Comparison of ENCODE assay signal across 27 cellular contexts in the genomic region with DNA sequence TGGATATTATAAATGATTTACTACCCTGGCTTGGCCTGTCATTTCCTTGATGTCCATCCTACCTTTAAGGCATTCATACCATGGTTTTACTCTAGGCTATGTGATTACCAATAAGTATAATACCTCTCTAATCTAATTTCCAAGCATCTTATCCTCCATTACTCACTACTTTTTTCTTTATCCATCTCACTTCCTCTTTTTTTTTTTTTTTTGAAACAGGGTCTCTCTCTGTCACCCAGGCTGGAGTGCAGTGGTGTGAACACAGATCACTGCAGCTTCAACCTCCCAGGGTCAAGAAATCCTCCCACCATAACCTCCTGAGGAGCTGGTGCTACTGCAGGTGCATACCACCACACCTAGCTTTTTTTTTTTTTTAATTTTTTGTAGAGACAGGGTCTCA. TPM values are rescaled to one million over a fixed set of nuclear protein-coding genes. Genes with fewer than 3 reads are reported as not detected.
DNase-seq lines count a peak whose midpoint lies in the region; ATAC-seq, FAIRE-seq and TF ChIP-seq lines count a peak whose summit lies in the region.
"Had no signal": no experiment of that assay in that cellular context is flagged by ENCODE, and none has a peak within 500 bp of the region (broad histone marks: within the 10 kb centered on the region; RNA-seq: fewer than 3 reads in every experiment).

No MANE protein-coding gene starts in this region.

- H3K36me3 ChIP-seq in Caco-2 (ENCODE audit: control insufficient read depth, insufficient read depth, low read length) = no peaks in the 10 kb centered on the region

- H3K27me3 Mint-ChIP-seq in activated CD4-positive, alpha-beta T cell treated with anti-CD3 and anti-CD28 coated beads for 36 hours = no peaks in the 10 kb centered on the region
- H3K27me3 Mint-ChIP-seq in Caco-2 (ENCODE audit: insufficient read depth, unreplicated experiment) (no peaks in the 10 kb centered on the region), activated B cell treated with CpG ODN at 0.5 μM for 24 hours (no peaks in the 10 kb centered on the region)
- no peaks in the 10 kb centered on the region for H3K27me3 Mint-ChIP-seq in natural killer cell treated with Interleukin-12 subunit alpha and Interleukin-12 subunit beta and Interleukin-15 and Interleukin-18, amount 100 ng/mL, for 72 hours
- H3K27me3 Mint-ChIP-seq: activated naive CD8-positive, alpha-beta T cell treated with anti-CD3 and anti-CD28 coated beads, Interleukin-2, amount 10 ng/mL, durations not matched to agents 7 days and 5 days had no signal

- H3K27me3 ChIP-seq in Caco-2 (replicated peaks; ENCODE audit: control insufficient read depth, insufficient read depth, low read length) = no peaks in the 10 kb centered on the region
- H3K27me3 ChIP-seq: ascending aorta, SJCRH30, suprapubic skin, upper lobe of left lung had no signal

- H3K4me3 Mint-ChIP-seq in activated CD4-positive, alpha-beta T cell treated with anti-CD3 and anti-CD28 coated beads for 36 hours = no peak overlapping the region
- peak overlapping the region; percentile 29 for H3K4me3 Mint-ChIP-seq in Caco-2 (ENCODE audit: unreplicated experiment)
- H3K4me3 Mint-ChIP-seq in activated B cell treated with CpG ODN at 0.5 μM for 24 hours = no peak overlapping the region
- peak overlapping the region; percentile 23 for H3K4me3 Mint-ChIP-seq in natural killer cell treated with Interleukin-12 subunit alpha and Interleukin-12 subunit beta and Interleukin-15 and Interleukin-18, amount 100 ng/mL, for 72 hours
- H3K4me3 Mint-ChIP-seq: activated naive CD8-positive, alpha-beta T cell treated with anti-CD3 and anti-CD28 coated beads, Interleukin-2, amount 10 ng/mL, durations not matched to agents 7 days and 5 days had no signal

- TF ChIP-seq CTCF in Caco-2 (IDR thresholded peaks at IDR 0.05; ENCODE audit: insufficient read depth in 1 of 2, low read depth in 1 of 2, low read length in 1 of 2, severe bottlenecking in 1 of 2, unreplicated experiment in 1 of 2) = no peak
- no peak for TF ChIP-seq CTCF in activated B cell treated with CpG ODN at 0.5 μM for 24 hours (IDR thresholded peaks at IDR 0.05)

- DNase-seq in activated CD4-positive, alpha-beta T cell treated with anti-CD3 and anti-CD28 coated beads for 36 hours = no peak
- no peak for DNase-seq in activated CD4-positive, alpha-beta T cell treated with anti-CD3 and anti-CD28 coated beads, Interleukin-2, amount 50 U/mL, for 48 hours
- no peak for DNase-seq in Caco-2
- no peak for DNase-seq in activated B cell treated with CpG ODN at 0.5 μM for 24 hours
- no peak for DNase-seq in natural killer cell treated with Interleukin-12 subunit alpha and Interleukin-12 subunit beta and Interleukin-15 and Interleukin-18, amount 100 ng/mL, for 72 hours (ENCODE audit: low spot score)
- DNase-seq in GF-D8 (lab: John Stamatoyannopoulos, UW) = no peak
- DNase-seq in RCC 7860 (ENCODE audit: low spot score) = no peak
- DNase-seq in CD1c-positive myeloid dendritic cell (ENCODE audit: extremely low spot score) = no peak
- DNase-seq: activated CD4-positive, alpha-beta T cell treated with anti-CD3 and anti-CD28 coated beads, Interleukin-2, amount 50 U/mL, for 1 hour; activated CD8-positive, alpha-beta memory T cell treated with anti-CD3 and anti-CD28 coated beads, Interleukin-2, amount 50 U/mL, for 4 hours; activated naive CD8-positive, alpha-beta T cell treated with anti-CD3 and anti-CD28 coated beads, Interleukin-2, amount 10 ng/mL, durations not matched to agents 7 days and 5 days; effector CD4-positive, alpha-beta T cell; HCEC 1CT; hypothalamus; left cardiac atrium; mucosa of descending colon; NCI-H1048; NCI-H2107; NCI-H748 treated with DMSO at 0.1 percent for 48 hours; RPMI8226; SJCRH30; stimulated activated CD4-positive, alpha-beta T cell treated with anti-CD3 and anti-CD28 coated beads, Interleukin-4, amount 100 ng/mL, for 24 hours; upper lobe of left lung had no signal

- no peaks in the 10 kb centered on the region for H3K9me3 Mint-ChIP-seq in activated CD4-positive, alpha-beta T cell treated with anti-CD3 and anti-CD28 coated beads for 36 hours (ENCODE audit: low read depth)
- H3K9me3 Mint-ChIP-seq in Caco-2 (ENCODE audit: unreplicated experiment) = no peaks in the 10 kb centered on the region
- H3K9me3 Mint-ChIP-seq in activated B cell treated with CpG ODN at 0.5 μM for 24 hours = no peaks in the 10 kb centered on the region
- no peaks in the 10 kb centered on the region for H3K9me3 Mint-ChIP-seq in natural killer cell treated with Interleukin-12 subunit alpha and Interleukin-12 subunit beta and Interleukin-15 and Interleukin-18, amount 100 ng/mL, for 72 hours
- H3K9me3 Mint-ChIP-seq: activated naive CD8-positive, alpha-beta T cell treated with anti-CD3 and anti-CD28 coated beads, Interleukin-2, amount 10 ng/mL, durations not matched to agents 7 days and 5 days had no signal

- H3K27ac Mint-ChIP-seq in activated CD4-positive, alpha-beta T cell treated with anti-CD3 and anti-CD28 coated beads for 36 hours = peak overlapping the region; percentile 48
- H3K27ac Mint-ChIP-seq in Caco-2 (ENCODE audit: unreplicated experiment) = peak overlapping the region; percentile 63
- H3K27ac Mint-ChIP-seq in activated B cell treated with CpG ODN at 0.5 μM for 24 hours = peak overlapping the region; percentile 43
- peak overlapping the region; percentile 53 to 61 for H3K27ac Mint-ChIP-seq in natural killer cell treated with Interleukin-12 subunit alpha and Interleukin-12 subunit beta and Interleukin-15 and Interleukin-18, amount 100 ng/mL, for 72 hours
- H3K27ac Mint-ChIP-seq: activated naive CD8-positive, alpha-beta T cell treated with anti-CD3 and anti-CD28 coated beads, Interleukin-2, amount 10 ng/mL, durations not matched to agents 7 days and 5 days had no signal

- H3K36me3 Mint-ChIP-seq in activated CD4-positive, alpha-beta T cell treated with anti-CD3 and anti-CD28 coated beads for 36 hours (ENCODE audit: low read depth) = peaks cover 60% of the 10 kb centered on the region
- H3K36me3 Mint-ChIP-seq in Caco-2 (ENCODE audit: insufficient read depth, unreplicated experiment) (peaks cover 41% of the 10 kb centered on the region), activated B cell treated with CpG ODN at 0.5 μM for 24 hours (ENCODE audit: low read depth) (peaks cover 77% of the 10 kb centered on the region)
- H3K36me3 Mint-ChIP-seq in natural killer cell treated with Interleukin-12 subunit alpha and Interleukin-12 subunit beta and Interleukin-15 and Interleukin-18, amount 100 ng/mL, for 72 hours = peaks cover 40% of the 10 kb centered on the region

- POLR2A ChIA-PET in activated CD4-positive, alpha-beta T cell treated with anti-CD3 and anti-CD28 coated beads for 36 hours (lab: Charles Lee) = no interaction called here
- POLR2A ChIA-PET in Caco-2 (lab: Charles Lee) = no interaction called here
- POLR2A ChIA-PET in activated B cell treated with CpG ODN at 0.5 μM for 24 hours (lab: Charles Lee) = interaction anchor here (0.5 to 1.5 kb wide), 3 partner anchors 10 to 192 kb away, joined by 5 to 8 read pairs (median 7); no protein-coding TSS in a partner anchor

- ATAC-seq in activated CD4-positive, alpha-beta T cell treated with anti-CD3 and anti-CD28 coated beads for 36 hours = no peak
- ATAC-seq in activated B cell treated with CpG ODN at 0.5 μM for 24 hours (ENCODE audit: low read depth) = peak; percentile 45
- ATAC-seq in natural killer cell treated with Interleukin-12 subunit alpha and Interleukin-12 subunit beta and Interleukin-15 and Interleukin-18, amount 100 ng/mL, for 72 hours = no peak
- ATAC-seq: left cardiac atrium, mucosa of descending colon had no signal

- no peak for FAIRE-seq in RCC 7860 (lab: Jason Lieb, UNC)
- FAIRE-seq: A204.1, colon had no signal

- BruUV-seq in Caco-2 (replicated peaks; lab: Mats Ljungman, UMichigan) = no TSS peak

- intact Hi-C loops in activated CD4-positive, alpha-beta T cell treated with anti-CD3 and anti-CD28 coated beads for 36 hours (cut with DNase I, micrococcal nuclease) = no loop called here
- intact Hi-C loops in Caco-2 (cut with micrococcal nuclease; ENCODE audit: unreplicated experiment) = no loop called here
- intact Hi-C loops in activated B cell treated with CpG ODN at 0.5 μM for 24 hours (cut with micrococcal nuclease) = loop anchor here (5.0 kb wide), 1 partner anchor 132 kb away; no protein-coding TSS in a partner anchor

- H3K4me1 Mint-ChIP-seq in activated CD4-positive, alpha-beta T cell treated with anti-CD3 and anti-CD28 coated beads for 36 hours = peaks cover 52% of the 10 kb centered on the region
- H3K4me1 Mint-ChIP-seq in Caco-2 (ENCODE audit: low read depth, unreplicated experiment) (peaks cover 17% of the 10 kb centered on the region), activated B cell treated with CpG ODN at 0.5 μM for 24 hours (peaks cover 35% of the 10 kb centered on the region)
- peaks cover 36 to 50% of the 10 kb centered on the region in 2 donors for H3K4me1 Mint-ChIP-seq in natural killer cell treated with Interleukin-12 subunit alpha and Interleukin-12 subunit beta and Interleukin-15 and Interleukin-18, amount 100 ng/mL, for 72 hours (ENCODE audit: low read depth in 2 of 2)

- no peak overlapping the region for H3K4me3 ChIP-seq in Caco-2 (ENCODE audit: low read depth, low read length)
- H3K4me3 ChIP-seq: ascending aorta, mucosa of descending colon, SJCRH30, suprapubic skin, upper lobe of left lung had no signal

- peaks cover 16% of the 10 kb centered on the region; the same call in 1 of the 2 replicates for H3K4me1 ChIP-seq in Caco-2
- H3K4me1 ChIP-seq: SJCRH30, suprapubic skin, upper lobe of left lung had no signal

- CTCF ChIA-PET in activated CD4-positive, alpha-beta T cell treated with anti-CD3 and anti-CD28 coated beads for 36 hours (lab: Charles Lee) = interaction anchor here (1.1 to 6.3 kb wide), 3 partner anchors 14 to 191 kb away, joined by 3 to 51 read pairs (median 12); no protein-coding TSS in a partner anchor
- CTCF ChIA-PET in Caco-2 (lab: Charles Lee) (interaction anchor here (0.6 kb wide), 1 partner anchor 48 kb away, joined by 3 read pairs; no protein-coding TSS in a partner anchor), activated B cell treated with CpG ODN at 0.5 μM for 24 hours (lab: Charles Lee) (interaction anchor here (1.5 kb wide), 1 partner anchor 15 kb away, joined by 4 read pairs; no protein-coding TSS in a partner anchor)

- no peaks in the 10 kb centered on the region for H3K9me3 ChIP-seq in Caco-2
- H3K9me3 ChIP-seq: ascending aorta, mucosa of descending colon, SJCRH30, suprapubic skin, upper lobe of left lung had no signal

RNA-seq across cellular contexts. Expression of gene INKA2, which starts 39.9 kb away (rescaled TPM):
- under 1 TPM; 0.25 to 0.49 TPM for total RNA-seq in activated CD4-positive, alpha-beta T cell treated with anti-CD3 and anti-CD28 coated beads for 36 hours
- total RNA-seq in Caco-2 (2022) (5.8 and 8.5 TPM in 2 replicates), activated B cell treated with CpG ODN at 0.5 μM for 24 hours (1.3 and 2.1 TPM in 2 replicates)
- under 1 TPM in 1 of 2 donors, not detected in 1; 0.45 TPM for total RNA-seq in natural killer cell treated with Interleukin-12 subunit alpha and Interleukin-12 subunit beta and Interleukin-15 and Interleukin-18, amount 100 ng/mL, for 72 hours
- total RNA-seq: ascending aorta had no signal

RNA-seq across cellular contexts. Expression of gene DDX20, which starts 56.4 kb away (rescaled TPM):
- 10 to 100 TPM; 13.5 to 13.6 TPM for total RNA-seq in activated CD4-positive, alpha-beta T cell treated with anti-CD3 and anti-CD28 coated beads for 36 hours
- total RNA-seq in Caco-2 (2022) (10.4 and 11.6 TPM in 2 replicates), activated B cell treated with CpG ODN at 0.5 μM for 24 hours (21.5 and 22.4 TPM in 2 replicates)
- total RNA-seq in natural killer cell treated with Interleukin-12 subunit alpha and Interleukin-12 subunit beta and Interleukin-15 and Interleukin-18, amount 100 ng/mL, for 72 hours = 10 to 100 TPM; 18.5 to 22.7 TPM

Comparison
In these comparisons a context has a peak if more than half of its experiments do, and no peak if none do; other contexts are left out.
1. H3K4me3 Mint-ChIP-seq: peak in Caco-2 (single experiment) and natural killer cell treated with Interleukin-12 subunit alpha and Interleukin-12 subunit beta and Interleukin-15 and Interleukin-18, amount 100 ng/mL, for 72 hours (single experiment); none in activated CD4-positive, alpha-beta T cell treated with anti-CD3 and anti-CD28 coated beads for 36 hours (single experiment) and activated B cell treated with CpG ODN at 0.5 μM for 24 hours (single experiment).
2. Peak in every context shown above with its lines, with median percentiles within 50 percentile points of each other: H3K27ac Mint-ChIP-seq.